7 cellular contexts compared by ENCODE assay signal in the genomic region with DNA sequence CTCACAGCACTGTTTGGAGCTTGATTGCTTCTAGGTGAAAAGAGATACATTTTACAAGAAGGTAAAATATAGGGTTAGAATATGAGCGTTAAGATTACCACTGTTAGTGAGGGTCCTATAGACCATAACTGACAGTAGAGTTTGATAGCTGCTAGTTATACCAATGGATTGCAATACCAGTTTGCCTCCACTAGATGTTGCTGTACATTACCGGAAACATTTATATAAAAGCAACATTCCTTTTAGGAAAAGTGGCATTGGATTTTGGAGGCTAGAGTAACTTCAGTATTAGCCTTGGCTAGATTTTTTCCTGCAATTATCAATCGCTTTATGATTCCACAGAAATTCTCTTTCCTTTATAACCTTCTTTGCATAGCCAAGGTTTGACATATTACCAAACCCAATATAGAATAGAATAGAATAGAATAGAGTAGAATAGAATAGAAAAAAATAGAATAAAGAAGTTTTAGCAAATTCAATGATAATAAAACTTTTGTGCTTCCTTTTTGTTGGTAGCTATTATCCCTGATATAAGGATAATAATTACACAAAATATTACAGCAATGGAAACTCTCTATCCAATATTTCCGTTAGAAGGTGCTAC.
DNase-seq lines count a peak whose midpoint lies in the region; ATAC-seq and TF ChIP-seq lines count a peak whose summit lies in the region.

No MANE protein-coding gene starts in this region.

- no peaks in the 10 kb centered on the region for H3K79me2 ChIP-seq in PC-9 (ENCODE audit: low read depth)

- H3K4me2 ChIP-seq in PC-9 = no peak overlapping the region

- 58 to 66% methylated on average over 3 to 4 of the region's 4 CpGs for WGBS in transverse colon (ENCODE audit: low coverage in 1 of 2), 2 donors

- H3K4me1 Mint-ChIP-seq in immature natural killer cell = no peaks in the 10 kb centered on the region

- TF ChIP-seq EP300 in transverse colon (IDR thresholded peaks at IDR 0.05; ENCODE audit: low read depth) = no peak

- no peak overlapping the region for H3K4me3 Mint-ChIP-seq in immature natural killer cell

- intact Hi-C loops in PC-9 (cut with micrococcal nuclease; ENCODE audit: unreplicated experiment) = loop anchor here (2.0 kb wide), 2 partner anchors 1094 to 1246 kb away; a partner anchor contains a TSS
- intact Hi-C loops in transverse colon (cut with DNase I; ENCODE audit: low total_unique reads) = no loop called here
- intact Hi-C loops in Right ventricle myocardium inferior (cut with DNase I) = loop anchor here (10.0 kb wide), 1 partner anchor 182 kb away; no protein-coding TSS in a partner anchor

- peak; percentile 68 for TF ChIP-seq CTCF in GM13977 (IDR thresholded peaks at IDR 0.05; ENCODE audit: extremely low read depth, insufficient read depth, missing control alignments)
- TF ChIP-seq CTCF in PC-9 (conservative IDR thresholded peaks at IDR 0.05) = peak; percentile 95
- peak; percentile 75 for TF ChIP-seq CTCF in foreskin fibroblast (IDR thresholded peaks at IDR 0.05; ENCODE audit: low read depth, low read length)
- peak; percentile 37 to 52 (median 45) for TF ChIP-seq CTCF in transverse colon (IDR thresholded peaks at IDR 0.05)

- no peak overlapping the region for H3K27ac ChIP-seq in PC-9
- no peak overlapping the region for H3K27ac ChIP-seq in transverse colon

- H3K9me3 Mint-ChIP-seq in immature natural killer cell = peaks cover 12 to 46% (median 26%) of the 10 kb centered on the region in 6 donors

- no peak for TF ChIP-seq POLR2A in transverse colon (IDR thresholded peaks at IDR 0.05)

- H3K4me1 ChIP-seq in PC-9 (replicated peaks; ENCODE audit: insufficient read depth) (no peaks in the 10 kb centered on the region), transverse colon (no peaks in the 10 kb centered on the region)

- no peaks in the 10 kb centered on the region for H3K36me3 ChIP-seq in PC-9 (ENCODE audit: low read depth)
- no peaks in the 10 kb centered on the region for H3K36me3 ChIP-seq in transverse colon

- H3K9me3 ChIP-seq in PC-9 (ENCODE audit: insufficient read depth, low read depth) = peaks cover 10% of the 10 kb centered on the region; the same call in 1 of the 2 replicates
- H3K9me3 ChIP-seq in transverse colon = no peaks in the 10 kb centered on the region

- no peaks in the 10 kb centered on the region for H3K36me3 Mint-ChIP-seq in immature natural killer cell

- H4K20me1 ChIP-seq in PC-9 (ENCODE audit: insufficient read depth) = no peaks in the 10 kb centered on the region

- no TSS peak for BruUV-seq in PC-9 (replicated peaks; lab: Mats Ljungman, UMichigan)

- H2AFZ ChIP-seq in PC-9 = no peak overlapping the region

- no peaks in the 10 kb centered on the region for H3F3A ChIP-seq in PC-9 (ENCODE audit: insufficient read depth, low read depth)

- in situ Hi-C loops in GM13977 (cut with MboI; ENCODE audit: low pct_unique_long_range_greater_than_20kb, low sequenced_read_pairs, unreplicated experiment) (loop anchor here (5.0 to 25.0 kb wide), 2 partner anchors 1094 to 1239 kb away; a partner anchor contains a TSS), transverse colon (cut with MboI; ENCODE audit: low pct_ligation_motif_present in 1 of 4, low pct_unique_long_range_greater_than_20kb in 1 of 4, low sequenced_read_pairs in 3 of 4) (loop anchor here in 1 of 4 donors (25.0 kb wide), 1 partner anchor 1239 kb away; no protein-coding TSS in a partner anchor)

- DNase-seq in GM13977 (ENCODE audit: low spot score) = peak; percentile 3
- no peak for DNase-seq in PC-9
- DNase-seq in foreskin fibroblast = peak; percentile 2 to 24
- DNase-seq in transverse colon = no peak
- no peak for DNase-seq in immature natural killer cell
- DNase-seq in Right ventricle myocardium inferior (ENCODE audit: missing footprints) = no peak

- ATAC-seq in HG03342 (IDR thresholded peaks at IDR 0.05; ENCODE audit: unreplicated experiment) (peak; percentile 76), Right ventricle myocardium inferior (no peak)

- H3K4me3 ChIP-seq in PC-9 = no peak overlapping the region
- H3K4me3 ChIP-seq in foreskin fibroblast (ENCODE audit: low read depth in 1 of 2, low read length in 2 of 2) = no peak overlapping the region
- no peak overlapping the region for H3K4me3 ChIP-seq in transverse colon

- H3K27me3 Mint-ChIP-seq in immature natural killer cell (ENCODE audit: low read depth in 3 of 3) = no peaks in the 10 kb centered on the region

- H3K27ac Mint-ChIP-seq in immature natural killer cell = no peak overlapping the region

- POLR2A ChIA-PET in PC-9 (lab: Charles Lee; ENCODE audit: unreplicated experiment) = no interaction called here

- no peaks in the 10 kb centered on the region for H3K9me2 ChIP-seq in PC-9 (ENCODE audit: insufficient read depth)

- CTCF ChIA-PET in PC-9 (lab: Charles Lee) = interaction anchor here (0.7 to 1.0 kb wide), 2 partner anchors 188 to 1430 kb away, joined by 3 to 4 read pairs; no protein-coding TSS in a partner anchor

- H3K27me3 ChIP-seq in PC-9 (ENCODE audit: insufficient read depth, low read depth) (no peaks in the 10 kb centered on the region), transverse colon (no peaks in the 10 kb centered on the region)

Comparison
In these comparisons a context has a peak if more than half of its experiments do, and no peak if none do; other contexts are left out.
1. DNase-seq: peak in GM13977 (single experiment) and foreskin fibroblast (2 of 2); none in PC-9 (0 of 2), transverse colon (single experiment), immature natural killer cell (0 of 3) and Right ventricle myocardium inferior (single experiment).
2. CTCF ChIP-seq: peak in every context shown above with its lines; median percentile 95 in PC-9; 75 in foreskin fibroblast; 68 in GM13977; 45 in transverse colon.